In genomic region chr3:138389144-138389601, GRCh38 we compare ENCODE assay signal across 1 cellular context.
TF ChIP-seq lines count a peak whose summit lies in the region.

No MANE protein-coding gene starts in this region.

TF ChIP-seq in SK-N-SH, 30 proteins besides CTCF, POLR2A, EP300 and RAD21 (continued from another document):
- TF ChIP-seq USF2 (IDR thresholded peaks at IDR 0.05; ENCODE audit: borderline replicate concordance, low read depth, low read length) (no peak), TCF12 (IDR thresholded peaks at IDR 0.05) (no peak), CHD2 (IDR thresholded peaks at IDR 0.05; ENCODE audit: low read length, partially characterized antibody) (no peak), FOXM1 (IDR thresholded peaks at IDR 0.05; ENCODE audit: low read depth) (no peak), RFX5 (IDR thresholded peaks at IDR 0.05; ENCODE audit: low read length) (no peak), GABPA (IDR thresholded peaks at IDR 0.05; ENCODE audit: low read depth) (no peak), RXRA (IDR thresholded peaks at IDR 0.05; ENCODE audit: borderline replicate concordance, low read depth) (no peak), NRF1 (IDR thresholded peaks at IDR 0.05; ENCODE audit: low read depth, low read length) (no peak), SIN3A (IDR thresholded peaks at IDR 0.05; ENCODE audit: borderline replicate concordance, low read depth, low read length) (no peak), PBX3 (IDR thresholded peaks at IDR 0.05) (no peak), USF1 (IDR thresholded peaks at IDR 0.05; ENCODE audit: borderline replicate concordance, low read depth) (no peak), MEF2A (IDR thresholded peaks at IDR 0.05; ENCODE audit: borderline replicate concordance, low read depth) (no peak), REST (IDR thresholded peaks at IDR 0.05; ENCODE audit: low read depth, low read length) (no peak), POLR2AphosphoS5 (IDR thresholded peaks at IDR 0.05; ENCODE audit: low read depth, low read length) (no peak)
TF ChIP-seq in SK-N-SH: peak in this region for 0.
